ENCODE assay signal across 1 cellular context in genomic region chr10:103359493-103359892, GRCh38.
TF ChIP-seq lines count a peak whose summit lies in the region.

No MANE protein-coding gene starts in this region.

TF ChIP-seq in HEK293, 187 proteins besides CTCF, POLR2A, EP300 and RAD21 (continued from another document):
- TF ChIP-seq MYNN (tag by site-specific recombination; IDR thresholded peaks at IDR 0.05; ENCODE audit: borderline replicate concordance) (0 out of 2 replicates have a peak, but pooled peaks have one; percentile 12), ZNF623 (tag by site-specific recombination; IDR thresholded peaks at IDR 0.05) (peak; percentile 83), ZNF501 (tag by site-specific recombination; IDR thresholded peaks at IDR 0.05) (0 out of 2 replicates have a peak, but pooled peaks have one; percentile 54), MZF1 (tag by site-specific recombination; IDR thresholded peaks at IDR 0.05; ENCODE audit: borderline replicate concordance) (peak; percentile 34; the same call in 1 of the 2 replicates), ZNF580 (tag by site-specific recombination; IDR thresholded peaks at IDR 0.05) (peak; percentile 70), ZNF791 (tag by site-specific recombination; IDR thresholded peaks at IDR 0.05) (peak; percentile 73; the same call in 1 of the 2 replicates), ZNF223 (tag by site-specific recombination; IDR thresholded peaks at IDR 0.05) (peak; percentile 75; the same call in 1 of the 2 replicates), ZNF366 (tag by site-specific recombination; conservative IDR thresholded peaks at IDR 0.05) (peak; percentile 42; the same call in 1 of the 2 replicates), KLF7 (tag by site-specific recombination; IDR thresholded peaks at IDR 0.05; ENCODE audit: borderline replicate concordance) (peak; percentile 74; the same call in 1 of the 2 replicates), BCL11A (tag by site-specific recombination; IDR thresholded peaks at IDR 0.05; ENCODE audit: low read depth) (0 out of 2 replicates have a peak, but pooled peaks have one; percentile 27), ZNF530 (tag by site-specific recombination; IDR thresholded peaks at IDR 0.05; ENCODE audit: low read depth) (peak; percentile 71; the same call in 1 of the 2 replicates), ZNF639 (tag by site-specific recombination; IDR thresholded peaks at IDR 0.05) (peak; percentile 78), ZNF341 (tag by site-specific recombination; IDR thresholded peaks at IDR 0.05; ENCODE audit: low read depth) (peak; percentile 40; the same call in 1 of the 2 replicates), ZNF629 (tag by site-specific recombination; IDR thresholded peaks at IDR 0.05) (peak; percentile 66), OVOL3 (tag by site-specific recombination; IDR thresholded peaks at IDR 0.05) (peak; percentile 69; the same call in 1 of the 2 replicates), ZNF140 (tag by site-specific recombination; IDR thresholded peaks at IDR 0.05) (peak; percentile 97), ZNF560 (tag by site-specific recombination; IDR thresholded peaks at IDR 0.05; ENCODE audit: borderline replicate concordance) (peak; percentile 82), ZNF510 (tag by site-specific recombination; IDR thresholded peaks at IDR 0.05; ENCODE audit: insufficient replicate concordance) (peak; percentile 96), ZNF518A (tag by site-specific recombination; conservative IDR thresholded peaks at IDR 0.05; ENCODE audit: low read depth) (peak; percentile 96), ZNF433 (tag by site-specific recombination; IDR thresholded peaks at IDR 0.05; ENCODE audit: low read depth) (peak; percentile 95), SP3 (tag by site-specific recombination; IDR thresholded peaks at IDR 0.05) (peak; percentile 47), ZBTB21 (tag by site-specific recombination; IDR thresholded peaks at IDR 0.05) (peak; percentile 68), REST (tag by site-specific recombination; IDR thresholded peaks at IDR 0.05) (peak; percentile 85), ZXDB (tag by site-specific recombination; IDR thresholded peaks at IDR 0.05) (peak; percentile 80), ZNF529 (tag by site-specific recombination; IDR thresholded peaks at IDR 0.05; ENCODE audit: insufficient replicate concordance) (peak; percentile 85), ZNF555 (tag by site-specific recombination; conservative IDR thresholded peaks at IDR 0.05) (peak; percentile 97), ZBTB11 (tag by site-specific recombination; conservative IDR thresholded peaks at IDR 0.05; ENCODE audit: low read depth) (peak; percentile 90), ZNF202 (tag by site-specific recombination; IDR thresholded peaks at IDR 0.05; ENCODE audit: borderline replicate concordance) (peak; percentile 75), ZNF18 (tag by site-specific recombination; IDR thresholded peaks at IDR 0.05) (peak; percentile 56; the same call in 1 of the 2 replicates), ZNF146 (tag by site-specific recombination; IDR thresholded peaks at IDR 0.05) (peak; percentile 29; the same call in 1 of the 2 replicates), ZNF354C (tag by site-specific recombination; IDR thresholded peaks at IDR 0.05; ENCODE audit: borderline replicate concordance, low read depth) (peak; percentile 90; the same call in 1 of the 2 replicates), ZNF16 (tag by site-specific recombination; IDR thresholded peaks at IDR 0.05; ENCODE audit: low read depth) (0 out of 2 replicates have a peak, but pooled peaks have one; percentile 16), ZNF514 (tag by site-specific recombination; IDR thresholded peaks at IDR 0.05) (peak; percentile 55; the same call in 1 of the 2 replicates), ZNF610 (tag by site-specific recombination; IDR thresholded peaks at IDR 0.05; ENCODE audit: borderline replicate concordance) (0 out of 2 replicates have a peak, but pooled peaks have one; percentile 34), ZNF664 (tag by site-specific recombination; IDR thresholded peaks at IDR 0.05) (peak; percentile 84), ZNF266 (tag by site-specific recombination; IDR thresholded peaks at IDR 0.05; ENCODE audit: low read depth) (peak; percentile 97), ZNF404 (tag by site-specific recombination; IDR thresholded peaks at IDR 0.05) (peak; percentile 74; the same call in 1 of the 2 replicates), ZBTB1 (tag by site-specific recombination; IDR thresholded peaks at IDR 0.05) (peak; percentile 88; the same call in 1 of the 2 replicates), ZNF292 (tag by site-specific recombination; IDR thresholded peaks at IDR 0.05; ENCODE audit: borderline replicate concordance, low read depth) (peak; percentile 96; the same call in 1 of the 2 replicates), GFI1B (tag by site-specific recombination; IDR thresholded peaks at IDR 0.05) (0 out of 2 replicates have a peak, but pooled peaks have one; percentile 51)
